In genomic region chr13:79451500-79451962, GRCh38 we compare ENCODE assay signal across 1 cellular context.
TF ChIP-seq lines count a peak whose summit lies in the region.

No MANE protein-coding gene starts in this region.

TF ChIP-seq in K562, 482 proteins besides CTCF, POLR2A, EP300 and RAD21 (continued from another document and continues in another):
- no peak for TF ChIP-seq CLOCK (CRISPR knock-in tag; IDR thresholded peaks at IDR 0.05; ENCODE audit: borderline replicate concordance)
- peak; percentile 40 for TF ChIP-seq CCNT2 (IDR thresholded peaks at IDR 0.05; ENCODE audit: borderline replicate concordance, extremely low read depth, insufficient read length, low read depth, low read length)
- TF ChIP-seq BHLHE40 (IDR thresholded peaks at IDR 0.05; ENCODE audit: low read length): peak; percentile 62; the same call in 1 of the 2 replicates
- TF ChIP-seq TAF9B (IDR thresholded peaks at IDR 0.05; ENCODE audit: partially characterized antibody): no peak
- TF ChIP-seq RFX5 (IDR thresholded peaks at IDR 0.05; ENCODE audit: low read depth, low read length): peak; percentile 84
- TF ChIP-seq ATF3 (IDR thresholded peaks at IDR 0.05): peak; percentile 85
- TF ChIP-seq ATF3 (CRISPR knock-in tag; conservative IDR thresholded peaks at IDR 0.05): no peak
- 0 out of 2 replicates have a peak, but pooled peaks have one; percentile 28 for TF ChIP-seq MXI1 (IDR thresholded peaks at IDR 0.05; ENCODE audit: low read depth, low read length)
- peak; percentile 35; the same call in 1 of the 2 replicates for TF ChIP-seq TCF3 (CRISPR knock-in tag; IDR thresholded peaks at IDR 0.05)
- peak; percentile 54 for TF ChIP-seq CBFA2T3 (IDR thresholded peaks at IDR 0.05)
- peak; percentile 57 for TF ChIP-seq MEIS2 (IDR thresholded peaks at IDR 0.05; ENCODE audit: partially characterized antibody)
- TF ChIP-seq CREB1 (IDR thresholded peaks at IDR 0.05): no peak
- TF ChIP-seq CREB1 (CRISPR knock-in tag; IDR thresholded peaks at IDR 0.05): no peak
- peak; percentile 25 for TF ChIP-seq NEUROD1 (IDR thresholded peaks at IDR 0.05; ENCODE audit: borderline replicate concordance, low read depth, low read length, partially characterized antibody)
- peak; percentile 90 for TF ChIP-seq ESRRA (IDR thresholded peaks at IDR 0.05; ENCODE audit: borderline replicate concordance, low read depth)
- TF ChIP-seq ZNF146 (CRISPR knock-in tag; IDR thresholded peaks at IDR 0.05; ENCODE audit: unreplicated experiment): no peak
- 0 out of 2 replicates have a peak, but pooled peaks have one; percentile 57 for TF ChIP-seq ZEB2 (IDR thresholded peaks at IDR 0.05)
- no peak for TF ChIP-seq BDP1 (IDR thresholded peaks at IDR 0.05; ENCODE audit: insufficient read depth, insufficient read length)
- no peak for TF ChIP-seq ZNF561 (CRISPR knock-in tag; conservative IDR thresholded peaks at IDR 0.05)
- no peak for TF ChIP-seq IRF9 (tag; IDR thresholded peaks at IDR 0.05)
- no peak for TF ChIP-seq KLF10 (CRISPR knock-in tag; IDR thresholded peaks at IDR 0.05)
- TF ChIP-seq KDM1A (IDR thresholded peaks at IDR 0.05): no peak
- no peak for TF ChIP-seq ATF1 (CRISPR knock-in tag; IDR thresholded peaks at IDR 0.05)
- TF ChIP-seq ATF1 (tag; IDR thresholded peaks at IDR 0.05): 0 out of 2 replicates have a peak, but pooled peaks have one; percentile 18
- no peak for TF ChIP-seq MBD1 (CRISPR knock-in tag; IDR thresholded peaks at IDR 0.05)
- peak; percentile 44; a peak in 2 of 4 replicates for TF ChIP-seq NRF1 (conservative IDR thresholded peaks at IDR 0.05 in 1 of 2, IDR thresholded peaks at IDR 0.05 in 1 of 2)
- TF ChIP-seq EGR1 (conservative IDR thresholded peaks at IDR 0.05): peak; percentile 93
- TF ChIP-seq BACH1 (tag; IDR thresholded peaks at IDR 0.05): peak; percentile 62; the same call in 1 of the 2 replicates
- peak; percentile 48; the same call in 1 of the 2 replicates for TF ChIP-seq FOXJ3 (CRISPR knock-in tag; IDR thresholded peaks at IDR 0.05)
- TF ChIP-seq CGGBP1 (CRISPR knock-in tag; IDR thresholded peaks at IDR 0.05): no peak
- peak; percentile 56; the same call in 1 of the 2 replicates for TF ChIP-seq PKNOX1 (IDR thresholded peaks at IDR 0.05)
- TF ChIP-seq HMBOX1 (IDR thresholded peaks at IDR 0.05): peak; percentile 97
- TF ChIP-seq ZNF830 (CRISPR knock-in tag; IDR thresholded peaks at IDR 0.05): no peak
- TF ChIP-seq MBD2 (IDR thresholded peaks at IDR 0.05; ENCODE audit: borderline replicate concordance, low read depth): peak; percentile 17; the same call in 1 of the 2 replicates
- TF ChIP-seq RCOR1 (IDR thresholded peaks at IDR 0.05; ENCODE audit: borderline replicate concordance in 1 of 2, low read depth in 2 of 2, low read length in 2 of 2): peak in 1 of 2 experiments; percentile 34; a peak in 1 of 4 replicates
- TF ChIP-seq ETV6 (IDR thresholded peaks at IDR 0.05; ENCODE audit: borderline replicate concordance in 1 of 2, low read depth in 2 of 2, low read length in 1 of 2): peak; percentile 34 to 66; a peak in 2 of 4 replicates
- no peak for TF ChIP-seq ETV6 (CRISPR knock-in tag; IDR thresholded peaks at IDR 0.05; ENCODE audit: borderline replicate concordance)
- peak; percentile 68 for TF ChIP-seq SMAD4 (CRISPR knock-in tag; conservative IDR thresholded peaks at IDR 0.05)
- peak; percentile 83 for TF ChIP-seq DPF2 (IDR thresholded peaks at IDR 0.05)
- no peak for TF ChIP-seq ETS1 (conservative IDR thresholded peaks at IDR 0.05; ENCODE audit: control insufficient read depth, low read depth, low read length)
- no peak for TF ChIP-seq MLX (CRISPR knock-in tag; conservative IDR thresholded peaks at IDR 0.05)
- peak; percentile 91 for TF ChIP-seq JUND (IDR thresholded peaks at IDR 0.05; ENCODE audit: borderline replicate concordance, low read depth, low read length)
- TF ChIP-seq JUND (tag; IDR thresholded peaks at IDR 0.05; ENCODE audit: borderline replicate concordance, low read depth, low read length): peak; percentile 78; the same call in 2 of the 3 replicates
- peak; percentile 89 for TF ChIP-seq RFX1 (IDR thresholded peaks at IDR 0.05)
- TF ChIP-seq JUN (IDR thresholded peaks at IDR 0.05; ENCODE audit: borderline replicate concordance, low read depth, low read length): peak; percentile 78
- TF ChIP-seq JUN (CRISPR knock-in tag; IDR thresholded peaks at IDR 0.05; ENCODE audit: borderline replicate concordance): no peak
- 0 out of 2 replicates have a peak, but pooled peaks have one; percentile 16 for TF ChIP-seq CBFA2T2 (conservative IDR thresholded peaks at IDR 0.05)
- peak; percentile 87; the same call in 1 of the 2 replicates for TF ChIP-seq CTBP1 (IDR thresholded peaks at IDR 0.05; ENCODE audit: borderline replicate concordance)
- peak; percentile 79 for TF ChIP-seq LEF1 (IDR thresholded peaks at IDR 0.05)
- TF ChIP-seq MYNN (IDR thresholded peaks at IDR 0.05): peak; percentile 93; the same call in 1 of the 2 replicates
- TF ChIP-seq MYNN (CRISPR knock-in tag; IDR thresholded peaks at IDR 0.05): no peak
- no peak for TF ChIP-seq ZNF778 (CRISPR knock-in tag; IDR thresholded peaks at IDR 0.05)
- TF ChIP-seq KLF16 (IDR thresholded peaks at IDR 0.05): peak; percentile 68; the same call in 1 of the 2 replicates
- TF ChIP-seq ZSCAN29 (IDR thresholded peaks at IDR 0.05): no peak
- no peak for TF ChIP-seq CTCFL (IDR thresholded peaks at IDR 0.05; ENCODE audit: borderline replicate concordance, insufficient read depth, low read depth, low read length, poor library complexity, severe bottlenecking)
